ENCODE assay signal across 8 cellular contexts in genomic region chr11:63768232-63769043, GRCh38. TPM values are rescaled to one million over a fixed set of nuclear protein-coding genes. Genes with fewer than 3 reads are reported as not detected.
A peak's percentile ranks its signal among the peaks of the same experiment; 100 is the strongest.
DNase-seq lines count a peak whose midpoint lies in the region; ATAC-seq and TF ChIP-seq lines count a peak whose summit lies in the region.

Gene ZFTA, minus strand, starts transcription at chr11:63768775. Its CDS starts 153 bp downstream, at chr11:63768622.

- ATAC-seq in HG02610 (IDR thresholded peaks at IDR 0.05; ENCODE audit: unreplicated experiment), result peak; percentile 36
- no peak for ATAC-seq in GM21515 (IDR thresholded peaks at IDR 0.05; ENCODE audit: unreplicated experiment)

- peak; percentile 67 for TF ChIP-seq CTCF in GM12864 (IDR thresholded peaks at IDR 0.05; ENCODE audit: low read depth, low read length, missing control alignments)
- no peak for TF ChIP-seq CTCF in lower leg skin (IDR thresholded peaks at IDR 0.05)

- no peaks in the 10 kb centered on the region for H3K36me3 ChIP-seq in duodenal mucosa (ENCODE audit: control insufficient read depth in 1 of 2, insufficient read depth in 2 of 2, low read length in 2 of 2)

- DNase-seq in GM12864 (ENCODE audit: low read depth), result no peak
- peak; percentile 19 for DNase-seq in NCI-H2196 treated with DMSO at 0.1 percent for 48 hours (lab: John Stamatoyannopoulos, UW; ENCODE audit: unreplicated experiment)
- DNase-seq in activated CD4-positive, alpha-beta T cell treated with anti-CD3 and anti-CD28 coated beads, Interleukin-2, amount 10 ng/mL, durations not matched to agents 7 days and 5 days, result peak; percentile 48
- no peak for DNase-seq in lower leg skin (ENCODE audit: low spot score in 2 of 2)
- DNase-seq in stimulated activated CD4-positive, alpha-beta T cell treated with anti-CD3 and anti-CD28 coated beads, TNF-alpha, amount 100 ng/mL, for 4 hours (ENCODE audit: low read depth in 3 of 3), result peak; percentile 30 to 51 (median 35)

- no peaks in the 10 kb centered on the region for H3K9me3 Mint-ChIP-seq in activated CD4-positive, alpha-beta T cell treated with anti-CD3 and anti-CD28 coated beads, Interleukin-2, amount 10 ng/mL, durations not matched to agents 7 days and 5 days

- H3K4me1 ChIP-seq in duodenal mucosa (ENCODE audit: control insufficient read depth in 1 of 2, insufficient read depth in 2 of 2, low read length in 2 of 2), result peaks cover 31 to 37% of the 10 kb centered on the region in 2 donors

- H3K27me3 ChIP-seq in duodenal mucosa (ENCODE audit: control insufficient read depth in 1 of 2, insufficient read depth in 2 of 2, low read length in 2 of 2), result peaks cover 4 to 9% of the 10 kb centered on the region in 2 donors

- peaks cover 30% of the 10 kb centered on the region for H3K27me3 Mint-ChIP-seq in activated CD4-positive, alpha-beta T cell treated with anti-CD3 and anti-CD28 coated beads, Interleukin-2, amount 10 ng/mL, durations not matched to agents 7 days and 5 days

- POLR2A ChIA-PET in activated CD4-positive, alpha-beta T cell treated with anti-CD3 and anti-CD28 coated beads, Interleukin-2, amount 10 ng/mL, durations not matched to agents 7 days and 5 days (lab: Charles Lee), result no interaction called here

- H3K27ac Mint-ChIP-seq in activated CD4-positive, alpha-beta T cell treated with anti-CD3 and anti-CD28 coated beads, Interleukin-2, amount 10 ng/mL, durations not matched to agents 7 days and 5 days, result peak within 1 kb of the TSS; percentile 68

- 0% methylated on average over 16 of the region's 114 CpGs; no CpG with 5 or more reads in 1 of the 2 donors for WGBS in lower leg skin, 2 donors

- no peaks in the 10 kb centered on the region for H3K9me3 ChIP-seq in duodenal mucosa (ENCODE audit: control insufficient read depth in 1 of 2, low read length in 2 of 2)

- CTCF ChIA-PET in activated CD4-positive, alpha-beta T cell treated with anti-CD3 and anti-CD28 coated beads, Interleukin-2, amount 10 ng/mL, durations not matched to agents 7 days and 5 days (lab: Charles Lee), result interaction anchor here (0.6 to 2.0 kb wide), 9 partner anchors 15 to 882 kb away, joined by 3 to 6 read pairs (median 4); partner anchors contain the start of gene RTN3

- TF ChIP-seq POLR2A in lower leg skin (IDR thresholded peaks at IDR 0.05), result no peak

- peak within 1 kb of the TSS; percentile 60 to 63 for H3K9ac ChIP-seq in duodenal mucosa (ENCODE audit: low read depth in 1 of 2, low read length in 2 of 2)

- H3K36me3 Mint-ChIP-seq in activated CD4-positive, alpha-beta T cell treated with anti-CD3 and anti-CD28 coated beads, Interleukin-2, amount 10 ng/mL, durations not matched to agents 7 days and 5 days (ENCODE audit: low read depth), result no peaks in the 10 kb centered on the region

- peak within 1 kb of the TSS; percentile 1 for H3K27ac ChIP-seq in duodenal mucosa (ENCODE audit: low read depth, low read length)

- H3K4me3 ChIP-seq in GM12864 (ENCODE audit: low read depth, low read length), result peak within 1 kb of the TSS; percentile 88
- H3K4me3 ChIP-seq in duodenal mucosa (ENCODE audit: low read depth in 1 of 2, low read length in 2 of 2), result peak within 1 kb of the TSS; percentile 79 to 87
- peak within 1 kb of the TSS; percentile 62 for H3K4me3 ChIP-seq in lower leg skin (ENCODE audit: low read depth, poor library complexity, severe bottlenecking)

- peak within 1 kb of the TSS; percentile 80 for H3K4me3 Mint-ChIP-seq in activated CD4-positive, alpha-beta T cell treated with anti-CD3 and anti-CD28 coated beads, Interleukin-2, amount 10 ng/mL, durations not matched to agents 7 days and 5 days

- H3K4me1 Mint-ChIP-seq in activated CD4-positive, alpha-beta T cell treated with anti-CD3 and anti-CD28 coated beads, Interleukin-2, amount 10 ng/mL, durations not matched to agents 7 days and 5 days, result peaks cover 9% of the 10 kb centered on the region

- intact Hi-C loops in lower leg skin (cut with DNase I; ENCODE audit: low total_unique reads), result loop anchor here (10.0 kb wide), 1 partner anchor 176 kb away; no protein-coding TSS in a partner anchor

RNA-seq across cellular contexts. Expression of gene ZFTA, which starts in this region (rescaled TPM):
- 1 to 10 TPM; 1.1 TPM for total RNA-seq in activated CD4-positive, alpha-beta T cell treated with anti-CD3 and anti-CD28 coated beads, Interleukin-2, amount 10 ng/mL, durations not matched to agents 7 days and 5 days
- total RNA-seq in lower leg skin, result 1 to 10 TPM; 7.8 to 9.8 (median 8.6) TPM

Comparison
In these comparisons a context has a peak if more than half of its experiments do, and no peak if none do; other contexts are left out.
1. RNA of gene ZFTA (total RNA-seq): 7.8 to 9.8 TPM in lower leg skin; 1.1 TPM in activated CD4-positive, alpha-beta T cell treated with anti-CD3 and anti-CD28 coated beads, Interleukin-2, amount 10 ng/mL, durations not matched to agents 7 days and 5 days; every median in the first group is over 4 times any median in the second.
2. DNase-seq: peak in NCI-H2196 treated with DMSO at 0.1 percent for 48 hours (single experiment), activated CD4-positive, alpha-beta T cell treated with anti-CD3 and anti-CD28 coated beads, Interleukin-2, amount 10 ng/mL, durations not matched to agents 7 days and 5 days (single experiment) and stimulated activated CD4-positive, alpha-beta T cell treated with anti-CD3 and anti-CD28 coated beads, TNF-alpha, amount 100 ng/mL, for 4 hours (3 of 3); none in GM12864 (single experiment) and lower leg skin (0 of 2).
3. Peak in every context shown above with its lines, with median percentiles within 50 percentile points of each other: H3K4me3 ChIP-seq.